In genomic region chr7:116692599-116693308, GRCh38 we compare ENCODE assay signal across 13 cellular contexts. TPM values are rescaled to one million over a fixed set of nuclear protein-coding genes. Genes with fewer than 3 reads are reported as not detected.
DNase-seq lines count a peak whose midpoint lies in the region; ATAC-seq, FAIRE-seq and TF ChIP-seq lines count a peak whose summit lies in the region.
"Had no signal": no experiment of that assay in that cellular context is flagged by ENCODE, and none has a peak within 500 bp of the region (broad histone marks: within the 10 kb centered on the region; RNA-seq: fewer than 3 reads in every experiment).

No MANE protein-coding gene starts in this region.

- H3K9ac ChIP-seq in keratinocyte (ENCODE audit: control insufficient read depth, extremely low read depth, insufficient read depth, low read length): peak overlapping the region; percentile 34

- WGBS in body of pancreas, 2 donors: 78 to 80% methylated on average over 3 of the region's 3 CpGs

- no peak for TF ChIP-seq CTCF in keratinocyte (optimal IDR thresholded peaks at IDR 0.05 in 1 of 3, IDR thresholded peaks at IDR 0.05 in 1 of 3, conservative IDR thresholded peaks at IDR 0.05 in 1 of 3; ENCODE audit: extremely low read depth in 1 of 3, insufficient read depth in 2 of 3, low read length in 3 of 3)
- no peak for TF ChIP-seq CTCF in body of pancreas (IDR thresholded peaks at IDR 0.05)

- TF ChIP-seq POLR2A in body of pancreas (IDR thresholded peaks at IDR 0.05): no peak

- in situ Hi-C loops in ACHN (cut with HindIII; ENCODE audit: low pct_ligation_motif_present, low pct_unique_long_range_greater_than_20kb, low sequenced_read_pairs): no loop called here

- H3K79me2 ChIP-seq in keratinocyte (ENCODE audit: control insufficient read depth, insufficient read depth, low read length): peaks cover 73% of the 10 kb centered on the region

- H3K4me1 ChIP-seq in keratinocyte (ENCODE audit: control insufficient read depth, extremely low read depth, insufficient read depth, low read length) (peaks cover 76% of the 10 kb centered on the region), body of pancreas (peaks cover 4% of the 10 kb centered on the region)

- DNase-seq in ACHN: peak; percentile 69
- peak; percentile 62 for DNase-seq in HPDE6-E6E7 (ENCODE audit: extremely low spot score)
- DNase-seq in keratinocyte (ENCODE audit: low read depth, low spot score): no peak
- no peak for DNase-seq in HUDEP-2 (lab: John Stamatoyannopoulos, UW; ENCODE audit: unreplicated experiment in 76 of 76)
- no peak for DNase-seq in OCI-M2 (lab: John Stamatoyannopoulos, UW; ENCODE audit: unreplicated experiment)
- DNase-seq in body of pancreas: no peak
- DNase-seq: GF-D8; occipital lobe; stimulated activated CD4-positive, alpha-beta T cell treated with anti-CD3 and anti-CD28 coated beads, Interleukin-2, amount 100 ng/mL, for 48 hours; T-helper 1 cell had no signal

- intact Hi-C loops in body of pancreas (cut with DNase I): no loop called here

- peak; percentile 78 for FAIRE-seq in keratinocyte (lab: Jason Lieb, UNC)
- FAIRE-seq: islet of Langerhans had no signal

- H3K27me3 ChIP-seq in keratinocyte (ENCODE audit: control insufficient read depth, extremely low read depth, insufficient read depth, low read length) (no peaks in the 10 kb centered on the region), body of pancreas (no peaks in the 10 kb centered on the region)

- H3K9me3 ChIP-seq in keratinocyte (ENCODE audit: control insufficient read depth, low read depth, low read length): no peaks in the 10 kb centered on the region
- no peaks in the 10 kb centered on the region for H3K9me3 ChIP-seq in body of pancreas

- H3K4me3 ChIP-seq in keratinocyte (ENCODE audit: control insufficient read depth in 2 of 3, extremely low read depth in 1 of 3, insufficient read depth in 2 of 3, low read depth in 1 of 3, low read length in 3 of 3) (peak overlapping the region in 2 of 3 experiments; percentile 31 to 43), body of pancreas (no peak overlapping the region)

- peak overlapping the region; percentile 94 for H3K27ac ChIP-seq in keratinocyte (ENCODE audit: control insufficient read depth, insufficient read depth, low read length)
- no peak overlapping the region for H3K27ac ChIP-seq in body of pancreas

- no peaks in the 10 kb centered on the region for H4K20me1 ChIP-seq in keratinocyte (ENCODE audit: control insufficient read depth, extremely low read depth, insufficient read depth, low read length)

- 0 out of 3 replicates have a peak, but pooled peaks have one; percentile 11 for ATAC-seq in SK-N-SH treated with all-trans-retinoic acid at 6 μM for 48 hours
- ATAC-seq in GM19397 (IDR thresholded peaks at IDR 0.05; ENCODE audit: unreplicated experiment): no peak
- no peak for ATAC-seq in body of pancreas

- peaks cover 8 to 40% of the 10 kb centered on the region in 2 experiments for H3K36me3 ChIP-seq in keratinocyte (ENCODE audit: control insufficient read depth in 2 of 2, extremely low read depth in 1 of 2, insufficient read depth in 2 of 2, low read length in 2 of 2)
- no peaks in the 10 kb centered on the region for H3K36me3 ChIP-seq in body of pancreas (replicated peaks in 1 of 2; ENCODE audit: insufficient read depth in 1 of 2, low read depth in 2 of 2)

- H3K9me1 ChIP-seq in keratinocyte (ENCODE audit: control insufficient read depth, extremely low read depth, insufficient read depth, low read length): no peaks in the 10 kb centered on the region

- no peak overlapping the region for H2AFZ ChIP-seq in keratinocyte (ENCODE audit: control insufficient read depth, low read length)

- dilution Hi-C loops in keratinocyte (cut with MboI; ENCODE audit: extremely low pct_ligation_motif_present, low sequenced_read_pairs): no loop called here

- H3K4me2 ChIP-seq in keratinocyte (ENCODE audit: control insufficient read depth, extremely low read depth, insufficient read depth, low read depth, low read length): peak overlapping the region; percentile 78

TF ChIP-seq in SK-N-SH treated with all-trans-retinoic acid at 6 μM for 48 hours, 23 proteins besides CTCF, POLR2A, EP300 and RAD21:
- TF ChIP-seq ZNF565 (CRISPR knock-in tag; conservative IDR thresholded peaks at IDR 0.05; ENCODE audit: low read depth) (no peak), CSDC2 (CRISPR knock-in tag; IDR thresholded peaks at IDR 0.05) (no peak), POU6F1 (CRISPR knock-in tag; IDR thresholded peaks at IDR 0.05; ENCODE audit: borderline replicate concordance, low read depth) (no peak), TSHZ2 (CRISPR knock-in tag; IDR thresholded peaks at IDR 0.05) (no peak), CREB5 (CRISPR knock-in tag; IDR thresholded peaks at IDR 0.05; ENCODE audit: low read depth) (no peak), PPARA (CRISPR knock-in tag; IDR thresholded peaks at IDR 0.05; ENCODE audit: borderline replicate concordance) (no peak), TCF4 (CRISPR knock-in tag; IDR thresholded peaks at IDR 0.05; ENCODE audit: borderline replicate concordance) (no peak), ZFP3 (CRISPR knock-in tag; IDR thresholded peaks at IDR 0.05) (no peak), BACH2 (CRISPR knock-in tag; IDR thresholded peaks at IDR 0.05; ENCODE audit: borderline replicate concordance) (no peak), CSRNP3 (CRISPR knock-in tag; IDR thresholded peaks at IDR 0.05) (no peak), ARNTL (CRISPR knock-in tag; IDR thresholded peaks at IDR 0.05; ENCODE audit: borderline replicate concordance, low read depth) (no peak)

RNA-seq across cellular contexts. Expression of gene MET, which starts 20.8 kb away (rescaled TPM):
- 99.8 to 119 TPM (median 117 TPM) in 3 replicates for polyA plus RNA-seq in keratinocyte
- polyA plus RNA-seq in keratinocyte (2011; ENCODE audit: low read depth): 34.1 TPM
- 24.7 and 50.5 TPM in 2 replicates for polyA plus RNA-seq in keratinocyte (2011; cell fraction: cytosol; rRNA removed)
- polyA plus RNA-seq in keratinocyte (2011; cell fraction: nucleus; rRNA removed): 132 and 150 TPM in 2 replicates
- polyA plus RNA-seq in keratinocyte (2012; ENCODE audit: low replicate concordance): 32.0 and 81.0 TPM in 2 replicates
- 224 to 424 TPM (median 361 TPM) in 3 replicates for polyA minus RNA-seq in keratinocyte
- 122 TPM for polyA minus RNA-seq in keratinocyte (2011; cell fraction: cytosol; rRNA and poly(A)+ RNA removed)
- polyA minus RNA-seq in keratinocyte (2011; cell fraction: nucleus; rRNA and poly(A)+ RNA removed): 390 and 658 TPM in 2 replicates
- 10 to 100 TPM; 21.3 to 23.7 TPM for total RNA-seq in body of pancreas

Comparison
In these comparisons a context has a peak if more than half of its experiments do, and no peak if none do; other contexts are left out.
1. DNase-seq: peak in ACHN (single experiment) and HPDE6-E6E7 (single experiment); none in keratinocyte (single experiment), HUDEP-2 (0 of 76), OCI-M2 (single experiment) and body of pancreas (0 of 4).
2. H3K4me3 ChIP-seq: peak in keratinocyte (2 of 3); none in body of pancreas (0 of 2).